1 cellular context compared by ENCODE assay signal in the genomic region with DNA sequence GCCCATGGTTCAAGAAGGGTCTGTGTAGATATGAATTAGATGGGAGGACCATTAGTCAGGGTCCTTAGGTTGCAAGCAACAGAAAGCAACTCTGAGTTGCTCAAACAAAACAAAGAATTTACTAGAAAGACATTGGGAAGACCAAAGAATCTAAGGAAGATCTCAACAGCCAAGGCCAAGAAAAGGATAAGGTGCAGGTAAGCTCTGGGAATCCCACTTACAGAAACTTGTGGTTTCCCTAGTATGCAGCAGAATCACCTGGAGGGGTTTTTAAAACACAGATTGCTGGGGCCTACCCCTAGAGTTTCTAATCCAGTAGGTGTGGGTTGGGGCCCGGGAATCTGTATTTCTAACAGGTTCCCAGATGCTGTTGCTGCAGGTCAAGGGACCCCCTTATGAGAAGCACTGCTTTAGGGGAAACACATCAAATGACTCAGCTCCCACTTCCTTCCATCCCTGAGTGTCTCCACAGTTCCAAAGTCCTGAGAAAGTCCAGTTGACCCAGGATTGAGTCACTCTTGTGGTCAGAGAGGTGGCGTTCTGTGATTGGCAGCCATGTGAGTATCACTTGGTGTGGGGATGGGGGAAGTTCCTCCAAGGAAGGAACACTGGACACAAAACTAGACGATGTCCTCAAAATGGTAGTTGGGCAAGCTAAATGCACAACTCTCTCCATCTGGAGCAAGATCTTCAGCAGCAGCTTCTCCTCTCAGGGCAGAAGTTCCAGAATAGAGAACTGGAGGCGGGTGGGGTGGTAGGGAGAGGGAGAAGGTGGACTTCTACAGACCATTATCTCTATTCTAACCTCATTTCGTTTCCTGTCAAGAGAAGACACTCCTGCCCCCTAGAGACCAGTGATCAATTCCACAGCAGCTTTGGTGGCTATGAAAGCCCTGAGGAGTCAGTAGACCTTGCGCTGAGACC.
TF ChIP-seq lines count a peak whose summit lies in the region.

No MANE protein-coding gene starts in this region.

TF ChIP-seq in SK-N-SH treated with all-trans-retinoic acid at 6 μM for 48 hours, 23 proteins besides CTCF, POLR2A, EP300 and RAD21 (continued from another document):
- TF ChIP-seq, protein P1, sequence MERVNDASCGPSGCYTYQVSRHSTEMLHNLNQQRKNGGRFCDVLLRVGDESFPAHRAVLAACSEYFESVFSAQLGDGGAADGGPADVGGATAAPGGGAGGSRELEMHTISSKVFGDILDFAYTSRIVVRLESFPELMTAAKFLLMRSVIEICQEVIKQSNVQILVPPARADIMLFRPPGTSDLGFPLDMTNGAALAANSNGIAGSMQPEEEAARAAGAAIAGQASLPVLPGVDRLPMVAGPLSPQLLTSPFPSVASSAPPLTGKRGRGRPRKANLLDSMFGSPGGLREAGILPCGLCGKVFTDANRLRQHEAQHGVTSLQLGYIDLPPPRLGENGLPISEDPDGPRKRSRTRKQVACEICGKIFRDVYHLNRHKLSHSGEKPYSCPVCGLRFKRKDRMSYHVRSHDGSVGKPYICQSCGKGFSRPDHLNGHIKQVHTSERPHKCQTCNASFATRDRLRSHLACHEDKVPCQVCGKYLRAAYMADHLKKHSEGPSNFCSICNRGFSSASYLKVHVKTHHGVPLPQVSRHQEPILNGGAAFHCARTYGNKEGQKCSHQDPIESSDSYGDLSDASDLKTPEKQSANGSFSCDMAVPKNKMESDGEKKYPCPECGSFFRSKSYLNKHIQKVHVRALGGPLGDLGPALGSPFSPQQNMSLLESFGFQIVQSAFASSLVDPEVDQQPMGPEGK (CRISPR knock-in tag; IDR thresholded peaks at IDR 0.05; ENCODE audit: borderline replicate concordance): no peak
- no peak for TF ChIP-seq ESRRG (CRISPR knock-in tag; IDR thresholded peaks at IDR 0.05)
- TF ChIP-seq ISL1 (CRISPR knock-in tag; IDR thresholded peaks at IDR 0.05): no peak
- TF ChIP-seq CSDC2 (CRISPR knock-in tag; IDR thresholded peaks at IDR 0.05): no peak
- no peak for TF ChIP-seq ZNF8 (CRISPR knock-in tag; IDR thresholded peaks at IDR 0.05)
- TF ChIP-seq OSR1 (CRISPR knock-in tag; IDR thresholded peaks at IDR 0.05): no peak
- no peak for TF ChIP-seq ZFP30 (CRISPR knock-in tag; IDR thresholded peaks at IDR 0.05)
TF ChIP-seq in SK-N-SH treated with all-trans-retinoic acid at 6 μM for 48 hours: peak in this region for 0.
